In the genomic region with DNA sequence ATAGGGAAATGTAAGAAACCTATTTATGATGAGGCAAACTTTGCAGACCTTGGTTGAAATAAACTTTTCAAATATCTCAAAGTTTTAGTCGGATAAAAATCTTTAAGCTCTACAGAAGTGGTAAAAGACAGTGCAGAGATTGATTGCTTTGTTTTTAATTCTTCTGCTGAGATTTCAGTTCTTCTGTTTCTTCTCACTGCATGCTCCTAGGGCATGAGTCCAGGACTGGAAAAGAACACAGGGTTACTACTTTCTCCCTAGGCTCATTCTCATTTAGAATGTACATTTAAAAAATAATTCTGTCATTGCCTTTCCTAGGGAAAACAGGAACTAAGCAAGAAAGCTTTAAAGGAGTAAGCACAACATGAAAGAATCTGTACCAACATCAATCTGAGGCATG, we compare ENCODE assay signal across 15 cellular contexts.
DNase-seq lines count a peak whose midpoint lies in the region; ATAC-seq and TF ChIP-seq lines count a peak whose summit lies in the region.
"Had no signal": no experiment of that assay in that cellular context is flagged by ENCODE, and none has a peak within 500 bp of the region (broad histone marks: within the 10 kb centered on the region; RNA-seq: fewer than 3 reads in every experiment).

No MANE protein-coding gene starts in this region.

- TF ChIP-seq POLR2A in thyroid gland (IDR thresholded peaks at IDR 0.05), result no peak

- DNase-seq in fibroblast of villous mesenchyme (ENCODE audit: low read depth), result peak; percentile 50
- DNase-seq in osteocyte (ENCODE audit: extremely low spot score, unreplicated experiment), result no peak
- DNase-seq in smooth muscle cell (lab: John Stamatoyannopoulos, UW; ENCODE audit: unreplicated experiment), result no peak
- no peak for DNase-seq in HUDEP-2 (lab: John Stamatoyannopoulos, UW; ENCODE audit: unreplicated experiment in 76 of 76)
- no peak for DNase-seq in thyroid gland
- DNase-seq in NCI-H1105 treated with DMSO at 0.1 percent for 48 hours (lab: John Stamatoyannopoulos, UW), result no peak
- no peak for DNase-seq in cerebellum (ENCODE audit: low spot score)
- DNase-seq: 8988T; CD4-positive, CD25-positive, alpha-beta regulatory T cell; DMS53; GF-D8; H7 had no signal

- H3K4me2 ChIP-seq in smooth muscle cell, result no peak overlapping the region
- H3K4me2 ChIP-seq: GM23338 had no signal

- peaks cover 5% of the 10 kb centered on the region for H3K9me3 Mint-ChIP-seq in osteocyte (ENCODE audit: unreplicated experiment)
- H3K9me3 Mint-ChIP-seq: GM23338 had no signal

- H3K27me3 Mint-ChIP-seq in osteocyte (ENCODE audit: unreplicated experiment), result no peaks in the 10 kb centered on the region
- H3K27me3 Mint-ChIP-seq: CD4-positive, CD25-positive, alpha-beta regulatory T cell had no signal

- no peak overlapping the region for H3K27ac ChIP-seq in smooth muscle cell (ENCODE audit: low read depth)
- no peak overlapping the region for H3K27ac ChIP-seq in thyroid gland
- H3K27ac ChIP-seq: BLaER1 treated with 17β-estradiol and CSF1 and Interleukin-3, amounts not matched to agents 10 nM and 100 nM had no signal

- peak overlapping the region; percentile 69 for H3K27ac Mint-ChIP-seq in osteocyte (ENCODE audit: unreplicated experiment)
- H3K27ac Mint-ChIP-seq: CD4-positive, CD25-positive, alpha-beta regulatory T cell; GM23338 had no signal

- no peaks in the 10 kb centered on the region for H3F3A ChIP-seq in smooth muscle cell (ENCODE audit: low read depth)

- H3K36me3 ChIP-seq in smooth muscle cell (ENCODE audit: low read depth) (no peaks in the 10 kb centered on the region), thyroid gland (no peaks in the 10 kb centered on the region)
- H3K36me3 ChIP-seq: BLaER1 treated with 17β-estradiol and CSF1 and Interleukin-3, amounts not matched to agents 10 nM and 100 nM had no signal

- WGBS in smooth muscle cell (ENCODE audit: low lambda C conversion rate), result 0% methylated on average over 1 of the region's 1 CpG
- 45 to 72% methylated on average over 1 of the region's 1 CpG for WGBS in thyroid gland, 2 donors

- intact Hi-C loops in thyroid gland (cut with DNase I), result no loop called here

- H4K20me1 ChIP-seq in smooth muscle cell (ENCODE audit: low read depth), result no peaks in the 10 kb centered on the region
- H4K20me1 ChIP-seq: BLaER1 treated with 17β-estradiol and CSF1 and Interleukin-3, amounts not matched to agents 10 nM and 100 nM had no signal

- H3K4me3 Mint-ChIP-seq in osteocyte (ENCODE audit: unreplicated experiment), result no peak overlapping the region
- H3K4me3 Mint-ChIP-seq: CD4-positive, CD25-positive, alpha-beta regulatory T cell; GM23338 had no signal

- H3K27me3 ChIP-seq in smooth muscle cell (ENCODE audit: low read depth), result no peaks in the 10 kb centered on the region
- no peaks in the 10 kb centered on the region for H3K27me3 ChIP-seq in thyroid gland
- H3K27me3 ChIP-seq: BLaER1 treated with 17β-estradiol and CSF1 and Interleukin-3, amounts not matched to agents 10 nM and 100 nM had no signal

- peak; percentile 71 for ATAC-seq in SK-N-SH treated with all-trans-retinoic acid at 6 μM for 48 hours
- ATAC-seq: GM23338 had no signal

- H3K9ac ChIP-seq in smooth muscle cell (ENCODE audit: low read depth), result no peak overlapping the region
- H3K9ac ChIP-seq: BLaER1 treated with 17β-estradiol and CSF1 and Interleukin-3, amounts not matched to agents 10 nM and 100 nM had no signal

- H3K4me1 Mint-ChIP-seq in osteocyte (ENCODE audit: unreplicated experiment), result peaks cover 23% of the 10 kb centered on the region
- H3K4me1 Mint-ChIP-seq: CD4-positive, CD25-positive, alpha-beta regulatory T cell had no signal

- no peaks in the 10 kb centered on the region for H3K79me2 ChIP-seq in smooth muscle cell (ENCODE audit: low read depth)

- TF ChIP-seq CTCF in fibroblast of villous mesenchyme (IDR thresholded peaks at IDR 0.05; ENCODE audit: insufficient read depth, low read depth, low read length) (no peak), osteocyte (IDR thresholded peaks at IDR 0.05) (no peak), smooth muscle cell (IDR thresholded peaks at IDR 0.05; ENCODE audit: borderline replicate concordance, insufficient read depth, poor library complexity, severe bottlenecking) (no peak), thyroid gland (IDR thresholded peaks at IDR 0.05) (no peak)

- no peaks in the 10 kb centered on the region for H3K36me3 Mint-ChIP-seq in osteocyte (ENCODE audit: unreplicated experiment)
- H3K36me3 Mint-ChIP-seq: CD4-positive, CD25-positive, alpha-beta regulatory T cell had no signal

- H3K9me3 ChIP-seq in smooth muscle cell (replicated peaks; ENCODE audit: low read depth), result no peaks in the 10 kb centered on the region
- H3K9me3 ChIP-seq in thyroid gland, result no peaks in the 10 kb centered on the region
- H3K9me3 ChIP-seq: BLaER1 treated with 17β-estradiol and CSF1 and Interleukin-3, amounts not matched to agents 10 nM and 100 nM had no signal

- H2AFZ ChIP-seq in smooth muscle cell (ENCODE audit: low read depth), result peak overlapping the region; percentile 1
- H2AFZ ChIP-seq: GM23338 had no signal

- H3K4me1 ChIP-seq in smooth muscle cell (ENCODE audit: low read depth) (no peaks in the 10 kb centered on the region), thyroid gland (no peaks in the 10 kb centered on the region)

- H3K4me3 ChIP-seq in fibroblast of villous mesenchyme (ENCODE audit: low read depth, low read length) (no peak overlapping the region), smooth muscle cell (no peak overlapping the region), thyroid gland (replicated peaks in 1 of 3) (no peak overlapping the region)
- H3K4me3 ChIP-seq: BLaER1 treated with 17β-estradiol and CSF1 and Interleukin-3, amounts not matched to agents 10 nM and 100 nM; GM23338 had no signal

TF ChIP-seq in SK-N-SH treated with all-trans-retinoic acid at 6 μM for 48 hours, 23 proteins besides CTCF, POLR2A, EP300 and RAD21:
- TF ChIP-seq ARNTL (CRISPR knock-in tag; IDR thresholded peaks at IDR 0.05; ENCODE audit: borderline replicate concordance, low read depth) (no peak), ZFP30 (CRISPR knock-in tag; IDR thresholded peaks at IDR 0.05) (no peak), ISL1 (CRISPR knock-in tag; IDR thresholded peaks at IDR 0.05) (peak; percentile 39; the same call in 1 of the 2 replicates)
- TF ChIP-seq, protein P1, sequence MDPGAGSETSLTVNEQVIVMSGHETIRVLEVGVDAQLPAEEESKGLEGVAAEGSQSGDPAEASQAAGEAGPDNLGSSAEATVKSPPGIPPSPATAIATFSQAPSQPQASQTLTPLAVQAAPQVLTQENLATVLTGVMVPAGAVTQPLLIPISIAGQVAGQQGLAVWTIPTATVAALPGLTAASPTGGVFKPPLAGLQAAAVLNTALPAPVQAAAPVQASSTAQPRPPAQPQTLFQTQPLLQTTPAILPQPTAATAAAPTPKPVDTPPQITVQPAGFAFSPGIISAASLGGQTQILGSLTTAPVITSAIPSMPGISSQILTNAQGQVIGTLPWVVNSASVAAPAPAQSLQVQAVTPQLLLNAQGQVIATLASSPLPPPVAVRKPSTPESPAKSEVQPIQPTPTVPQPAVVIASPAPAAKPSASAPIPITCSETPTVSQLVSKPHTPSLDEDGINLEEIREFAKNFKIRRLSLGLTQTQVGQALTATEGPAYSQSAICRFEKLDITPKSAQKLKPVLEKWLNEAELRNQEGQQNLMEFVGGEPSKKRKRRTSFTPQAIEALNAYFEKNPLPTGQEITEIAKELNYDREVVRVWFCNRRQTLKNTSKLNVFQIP (CRISPR knock-in tag; IDR thresholded peaks at IDR 0.05; ENCODE audit: borderline replicate concordance, low read depth), result no peak
